Comparison of ENCODE assay signal across 11 cellular contexts in genomic region chr7:19773361-19773760, GRCh38. TPM values are rescaled to one million over a fixed set of nuclear protein-coding genes. Genes with fewer than 3 reads are reported as not detected.
DNase-seq lines count a peak whose midpoint lies in the region; ATAC-seq and TF ChIP-seq lines count a peak whose summit lies in the region.
"Had no signal": no experiment of that assay in that cellular context is flagged by ENCODE, and none has a peak within 500 bp of the region (broad histone marks: within the 10 kb centered on the region; RNA-seq: fewer than 3 reads in every experiment).

TSS of gene TMEM196 (minus strand) at chr7:19773617. CDS start at chr7:19772696, 921 bp downstream.

- TF ChIP-seq CTCF in activated CD8-positive, alpha-beta T cell treated with anti-CD3 and anti-CD28 coated beads for 36 hours (IDR thresholded peaks at IDR 0.05): no peak
- TF ChIP-seq CTCF in testis (IDR thresholded peaks at IDR 0.05): no peak

- DNase-seq in activated CD8-positive, alpha-beta T cell treated with anti-CD3 and anti-CD28 coated beads for 36 hours: peak; percentile 1
- DNase-seq in activated CD8-positive, alpha-beta T cell treated with anti-CD3 and anti-CD28 coated beads, Interleukin-2, amount 10 ng/mL, durations not matched to agents 7 days and 5 days: no peak
- DNase-seq in ecto neural progenitor cell (ENCODE audit: low spot score) (peak; percentile 51), testis (no peak), SKM-1 treated with dmso at 0.1 percent for 144 hours (lab: John Stamatoyannopoulos, UW; ENCODE audit: unreplicated experiment) (no peak)

- no peak within 1 kb of the TSS for H3K4me3 ChIP-seq in mucosa of stomach (ENCODE audit: low read length)
- peak within 1 kb of the TSS; percentile 31 to 51 for H3K4me3 ChIP-seq in testis
- H3K4me3 ChIP-seq: GM12878 had no signal

- CTCF ChIA-PET in activated CD8-positive, alpha-beta T cell treated with anti-CD3 and anti-CD28 coated beads for 36 hours (lab: Charles Lee): no interaction called here
- CTCF ChIA-PET in activated CD8-positive, alpha-beta T cell treated with anti-CD3 and anti-CD28 coated beads, Interleukin-2, amount 10 ng/mL, durations not matched to agents 7 days and 5 days (lab: Charles Lee): interaction anchor here (1.6 kb wide), 1 partner anchor 19 kb away, joined by 4 read pairs; no protein-coding TSS in a partner anchor

- ATAC-seq in activated CD8-positive, alpha-beta T cell treated with anti-CD3 and anti-CD28 coated beads for 36 hours: no peak
- no peak for ATAC-seq in activated CD8-positive, alpha-beta T cell treated with anti-CD3 and anti-CD28 coated beads, Interleukin-2, amount 10 ng/mL, durations not matched to agents 7 days and 5 days
- ATAC-seq in GM19023 (IDR thresholded peaks at IDR 0.05; ENCODE audit: unreplicated experiment) (no peak), HG03469 (IDR thresholded peaks at IDR 0.05; ENCODE audit: unreplicated experiment) (no peak)
- ATAC-seq: GM12878 had no signal

- no peak for TF ChIP-seq POLR2A in testis (IDR thresholded peaks at IDR 0.05)

- 3% methylated on average over 5 to 20 of the region's 20 CpGs for WGBS in testis, 2 donors

- POLR2A ChIA-PET in activated CD8-positive, alpha-beta T cell treated with anti-CD3 and anti-CD28 coated beads for 36 hours (lab: Charles Lee): no interaction called here
- POLR2A ChIA-PET in activated CD8-positive, alpha-beta T cell treated with anti-CD3 and anti-CD28 coated beads, Interleukin-2, amount 10 ng/mL, durations not matched to agents 7 days and 5 days (lab: Charles Lee): no interaction called here

- H3K9me3 ChIP-seq in mucosa of stomach (ENCODE audit: control insufficient read depth, low read length) (no peaks in the 10 kb centered on the region), testis (no peaks in the 10 kb centered on the region)

- H3K4me1 Mint-ChIP-seq in activated CD8-positive, alpha-beta T cell treated with anti-CD3 and anti-CD28 coated beads for 36 hours (ENCODE audit: low read depth): peaks cover 12% of the 10 kb centered on the region
- H3K4me1 Mint-ChIP-seq in activated CD8-positive, alpha-beta T cell treated with anti-CD3 and anti-CD28 coated beads, Interleukin-2, amount 10 ng/mL, durations not matched to agents 7 days and 5 days (ENCODE audit: low read depth): no peaks in the 10 kb centered on the region

- H3K27me3 ChIP-seq in mucosa of stomach (ENCODE audit: control insufficient read depth, insufficient read depth, low read length): peaks cover 22% of the 10 kb centered on the region
- no peaks in the 10 kb centered on the region for H3K27me3 ChIP-seq in testis

- H3K9me3 Mint-ChIP-seq in activated CD8-positive, alpha-beta T cell treated with anti-CD3 and anti-CD28 coated beads for 36 hours: no peaks in the 10 kb centered on the region
- no peaks in the 10 kb centered on the region for H3K9me3 Mint-ChIP-seq in activated CD8-positive, alpha-beta T cell treated with anti-CD3 and anti-CD28 coated beads, Interleukin-2, amount 10 ng/mL, durations not matched to agents 7 days and 5 days (ENCODE audit: insufficient read depth)

- intact Hi-C loops in activated CD8-positive, alpha-beta T cell treated with anti-CD3 and anti-CD28 coated beads for 36 hours (cut with micrococcal nuclease): no loop called here
- intact Hi-C loops in testis (cut with DNase I; ENCODE audit: low total_unique reads): no loop called here

- no peak within 1 kb of the TSS for H3K27ac Mint-ChIP-seq in activated CD8-positive, alpha-beta T cell treated with anti-CD3 and anti-CD28 coated beads for 36 hours
- no peak within 1 kb of the TSS for H3K27ac Mint-ChIP-seq in activated CD8-positive, alpha-beta T cell treated with anti-CD3 and anti-CD28 coated beads, Interleukin-2, amount 10 ng/mL, durations not matched to agents 7 days and 5 days

- H3K4me3 Mint-ChIP-seq in activated CD8-positive, alpha-beta T cell treated with anti-CD3 and anti-CD28 coated beads for 36 hours: no peak within 1 kb of the TSS
- no peak within 1 kb of the TSS for H3K4me3 Mint-ChIP-seq in activated CD8-positive, alpha-beta T cell treated with anti-CD3 and anti-CD28 coated beads, Interleukin-2, amount 10 ng/mL, durations not matched to agents 7 days and 5 days

- peak within 1 kb of the TSS; percentile 34 for H3K9ac ChIP-seq in mucosa of stomach (ENCODE audit: low read length)

- peaks cover 40% of the 10 kb centered on the region for H3K27me3 Mint-ChIP-seq in activated CD8-positive, alpha-beta T cell treated with anti-CD3 and anti-CD28 coated beads for 36 hours
- peaks cover 20% of the 10 kb centered on the region for H3K27me3 Mint-ChIP-seq in activated CD8-positive, alpha-beta T cell treated with anti-CD3 and anti-CD28 coated beads, Interleukin-2, amount 10 ng/mL, durations not matched to agents 7 days and 5 days (ENCODE audit: low read depth)

- H3K27ac ChIP-seq in testis: no peak within 1 kb of the TSS

- H3K4me1 ChIP-seq in mucosa of stomach (ENCODE audit: control insufficient read depth, insufficient read depth, low read length): no peaks in the 10 kb centered on the region
- H3K4me1 ChIP-seq in testis: peaks cover 7% of the 10 kb centered on the region

- H3K36me3 ChIP-seq in mucosa of stomach (ENCODE audit: control insufficient read depth, insufficient read depth, low read length) (no peaks in the 10 kb centered on the region), testis (ENCODE audit: low read depth, missing control alignments) (no peaks in the 10 kb centered on the region)

- H3K36me3 Mint-ChIP-seq in activated CD8-positive, alpha-beta T cell treated with anti-CD3 and anti-CD28 coated beads for 36 hours (ENCODE audit: low read depth): no peaks in the 10 kb centered on the region
- peaks cover 2% of the 10 kb centered on the region for H3K36me3 Mint-ChIP-seq in activated CD8-positive, alpha-beta T cell treated with anti-CD3 and anti-CD28 coated beads, Interleukin-2, amount 10 ng/mL, durations not matched to agents 7 days and 5 days (ENCODE audit: low read depth)

RNA-seq across cellular contexts. Expression of gene TMEM196, which starts in this region (rescaled TPM):
- total RNA-seq in activated CD8-positive, alpha-beta T cell treated with anti-CD3 and anti-CD28 coated beads for 36 hours: not detected
- not detected for total RNA-seq in activated CD8-positive, alpha-beta T cell treated with anti-CD3 and anti-CD28 coated beads, Interleukin-2, amount 10 ng/mL, durations not matched to agents 7 days and 5 days
- total RNA-seq in testis: under 1 TPM in 1 of 2 donors, not detected in 1; 0.12 TPM
- not detected for polyA plus RNA-seq in testis (ENCODE audit: insufficient read depth, low read depth, low replicate concordance)
- total RNA-seq: GM12878, IMR-90, lower leg skin had no signal
- polyA plus RNA-seq: IMR-90 had no signal

Comparison
In these comparisons a context has a peak if more than half of its experiments do, and no peak if none do; other contexts are left out.
1. Peak in DNase-seq in activated CD8-positive, alpha-beta T cell treated with anti-CD3 and anti-CD28 coated beads for 36 hours; RNA of the gene not detected or under 1 TPM.